In genomic region chr21:43702785-43703067, GRCh38 we compare ENCODE assay signal across 11 cellular contexts. TPM values are rescaled to one million over a fixed set of nuclear protein-coding genes. Genes with fewer than 3 reads are reported as not detected.
DNase-seq lines count a peak whose midpoint lies in the region; ATAC-seq and TF ChIP-seq lines count a peak whose summit lies in the region.
"Had no signal": no experiment of that assay in that cellular context is flagged by ENCODE, and none has a peak within 500 bp of the region (broad histone marks: within the 10 kb centered on the region; RNA-seq: fewer than 3 reads in every experiment).

No MANE protein-coding gene starts in this region.

- no peak overlapping the region for H3K9ac ChIP-seq in SK-N-MC (ENCODE audit: insufficient read length)

- H3K79me2 ChIP-seq in osteoblast (ENCODE audit: insufficient read depth, low read length), result no peaks in the 10 kb centered on the region

- 0 out of 2 replicates have a peak overlapping the region, but pooled peaks have one; percentile 42 for H3K27ac ChIP-seq in SK-N-MC
- H3K27ac ChIP-seq in osteoblast (ENCODE audit: low read depth, low read length), result no peak overlapping the region
- H3K27ac ChIP-seq: breast epithelium had no signal

- peak; percentile 39 for DNase-seq in ELF-1 (ENCODE audit: low read depth, low spot score)
- no peak for DNase-seq in SK-N-MC (ENCODE audit: low read depth, low spot score)
- DNase-seq in fibroblast of peridontal ligament (ENCODE audit: extremely low read depth), result peak; percentile 20
- DNase-seq in osteoblast (ENCODE audit: insufficient read length, low spot score, missing footprints), result peak; percentile 62
- DNase-seq in mucosa of gallbladder (ENCODE audit: low spot score), result no peak
- DNase-seq in omental fat pad (ENCODE audit: low spot score), result no peak
- DNase-seq: NCI-H2081, occipital lobe had no signal

- peaks cover 3% of the 10 kb centered on the region for H3K27me3 ChIP-seq in osteoblast (ENCODE audit: insufficient read depth, low read length)
- H3K27me3 ChIP-seq: breast epithelium had no signal

- H3K4me3 ChIP-seq in SK-N-MC (no peak overlapping the region), osteoblast (ENCODE audit: insufficient read depth, low read length) (no peak overlapping the region)
- H3K4me3 ChIP-seq: breast epithelium had no signal

- peaks cover 6% of the 10 kb centered on the region for H3K4me1 ChIP-seq in osteoblast (ENCODE audit: insufficient read depth, low read length)
- H3K4me1 ChIP-seq: breast epithelium had no signal

- H3K36me3 ChIP-seq in SK-N-MC (ENCODE audit: insufficient read depth, low read length) (no peaks in the 10 kb centered on the region), osteoblast (ENCODE audit: insufficient read depth, low read length) (no peaks in the 10 kb centered on the region)
- H3K36me3 ChIP-seq: breast epithelium had no signal

- ATAC-seq in GM18861 (IDR thresholded peaks at IDR 0.05; ENCODE audit: unreplicated experiment) (no peak), HG02852 (IDR thresholded peaks at IDR 0.05; ENCODE audit: unreplicated experiment) (no peak), omental fat pad (ENCODE audit: low FRiP score) (no peak)

- TF ChIP-seq CTCF in osteoblast (IDR thresholded peaks at IDR 0.05; ENCODE audit: extremely low read depth, low read depth, low read length) (no peak), omental fat pad (IDR thresholded peaks at IDR 0.05) (no peak)

- H3K9me3 ChIP-seq in SK-N-MC (ENCODE audit: low read depth, low read length) (no peaks in the 10 kb centered on the region), osteoblast (ENCODE audit: low read depth, low read length) (no peaks in the 10 kb centered on the region)
- H3K9me3 ChIP-seq: breast epithelium had no signal

- H4K20me1 ChIP-seq in osteoblast (ENCODE audit: insufficient read depth, low read length), result no peaks in the 10 kb centered on the region

- H2AFZ ChIP-seq in osteoblast (ENCODE audit: low read length), result no peak overlapping the region

- no peak overlapping the region for H3K4me2 ChIP-seq in osteoblast (ENCODE audit: insufficient read depth, low read length)

RNA-seq across cellular contexts. Expression of gene PDXK, which starts 16.2 kb away (rescaled TPM):
- total RNA-seq in osteoblast (88.4 and 89.4 TPM in 2 replicates), mucosa of gallbladder (188 TPM), omental fat pad (100 to 1,000 TPM in 2 of 4 donors, 10 to 100 TPM in 2; 58.8 to 111 (median 93.5) TPM)

RNA-seq across cellular contexts. Expression of gene RRP1B, which starts 43.4 kb away (rescaled TPM):
- total RNA-seq in osteoblast (17.4 TPM in 2 replicates), mucosa of gallbladder (16.5 TPM), omental fat pad (10 to 100 TPM; 19.4 to 47.4 (median 22.0) TPM)

RNA-seq across cellular contexts. Expression of gene HSF2BP, which starts 43.4 kb away (rescaled TPM):
- 1.8 and 2.1 TPM in 2 replicates for total RNA-seq in osteoblast
- 0.26 TPM for total RNA-seq in mucosa of gallbladder
- 1 to 10 TPM in 2 of 4 donors, under 1 TPM in 1, not detected in 1; 0.94 to 1.6 (median 1.1) TPM for total RNA-seq in omental fat pad

Comparison
In these comparisons a context has a peak if more than half of its experiments do, and no peak if none do; other contexts are left out.
1. DNase-seq: peak in ELF-1 (single experiment), fibroblast of peridontal ligament (single experiment) and osteoblast (single experiment); none in SK-N-MC (single experiment), mucosa of gallbladder (single experiment) and omental fat pad (single experiment).